In the genomic region with DNA sequence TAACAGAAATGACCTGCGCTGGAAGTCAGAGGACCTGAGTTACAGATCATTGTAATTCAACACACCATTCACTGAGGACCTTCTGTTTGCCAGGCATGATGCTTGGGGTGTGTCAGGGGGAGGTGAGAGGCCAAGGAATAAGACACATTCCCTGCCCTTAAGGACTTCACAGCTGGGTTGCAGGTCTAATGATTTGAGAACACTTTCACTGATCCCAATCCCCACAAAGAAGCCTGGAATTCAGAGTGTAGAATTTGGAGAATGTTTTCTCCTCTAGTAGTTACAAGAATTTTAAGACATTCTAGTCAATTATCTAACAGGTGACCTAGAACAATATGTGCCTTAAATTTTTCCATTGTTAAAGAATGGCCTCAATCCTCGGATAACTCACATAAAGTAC, we compare ENCODE assay signal across 24 cellular contexts.
"Had no signal": no experiment of that assay in that cellular context is flagged by ENCODE, and none has a peak within 500 bp of the region (broad histone marks: within the 10 kb centered on the region; RNA-seq: fewer than 3 reads in every experiment).

No MANE protein-coding gene starts in this region.

- H3K36me3 ChIP-seq: esophagus muscularis mucosa, gastroesophageal sphincter, prostate gland, right lobe of liver, suprapubic skin, upper lobe of left lung, vagina had no signal

- H3K4me3 ChIP-seq: dorsolateral prefrontal cortex, esophagus muscularis mucosa, gastroesophageal sphincter, prostate gland, right lobe of liver, suprapubic skin, tibial artery, upper lobe of left lung, vagina had no signal

- H3K4me1 Mint-ChIP-seq: natural killer cell; stimulated activated effector memory CD8-positive, alpha-beta T cell treated with anti-CD3 and anti-CD28 coated beads, Interleukin-12 subunit alpha, Interleukin-12 subunit beta, amount 100 ng/mL, for 72 hours had no signal

- DNase-seq: cortex of kidney; dorsolateral prefrontal cortex; effector CD8-positive, alpha-beta T cell; glutamatergic neuron; mammary epithelial cell; natural killer cell; occipital lobe; retina; right lobe of liver; stimulated activated CD4-positive, alpha-beta T cell treated with anti-CD3 and anti-CD28 coated beads, Interleukin-4, amount 100 ng/mL, for 1 hour; stimulated activated CD8-positive, alpha-beta memory T cell treated with anti-CD3 and anti-CD28 coated beads, Interleukin-4, amount 100 ng/mL, for 48 hours; stimulated activated naive CD8-positive, alpha-beta T cell treated with anti-CD3 and anti-CD28 coated beads, Interleukin-15, Interleukin-2, amounts not matched to agents 100 U/mL and 50 U/mL, for 24 hours; tibial artery; upper lobe of left lung had no signal

- H3K4me1 ChIP-seq: prostate gland had no signal

- H3K27ac Mint-ChIP-seq: mesothelial cell of epicardium; natural killer cell; stimulated activated effector memory CD8-positive, alpha-beta T cell treated with anti-CD3 and anti-CD28 coated beads, Interleukin-12 subunit alpha, Interleukin-12 subunit beta, amount 100 ng/mL, for 72 hours had no signal

- ATAC-seq: gastroesophageal sphincter; left lobe of liver; natural killer cell; right lobe of liver; stimulated activated effector memory CD8-positive, alpha-beta T cell treated with anti-CD3 and anti-CD28 coated beads, Interleukin-12 subunit alpha, Interleukin-12 subunit beta, amount 100 ng/mL, for 72 hours; stimulated activated naive CD8-positive, alpha-beta T cell treated with anti-CD3 and anti-CD28 coated beads, Interleukin-15, Interleukin-2, amounts not matched to agents 100 U/mL and 50 U/mL, for 24 hours had no signal

- H3K36me3 Mint-ChIP-seq: natural killer cell; stimulated activated effector memory CD8-positive, alpha-beta T cell treated with anti-CD3 and anti-CD28 coated beads, Interleukin-12 subunit alpha, Interleukin-12 subunit beta, amount 100 ng/mL, for 72 hours had no signal

- H3K27ac ChIP-seq: dorsolateral prefrontal cortex, esophagus muscularis mucosa, gastroesophageal sphincter, parathyroid adenoma, prostate gland, right lobe of liver, suprapubic skin, tibial artery, upper lobe of left lung had no signal

- H3K9me3 ChIP-seq: esophagus muscularis mucosa, gastroesophageal sphincter, prostate gland, right lobe of liver, suprapubic skin, tibial artery, upper lobe of left lung, vagina had no signal

- H3K4me3 Mint-ChIP-seq: mesothelial cell of epicardium; natural killer cell; neural crest cell; stimulated activated effector memory CD8-positive, alpha-beta T cell treated with anti-CD3 and anti-CD28 coated beads, Interleukin-12 subunit alpha, Interleukin-12 subunit beta, amount 100 ng/mL, for 72 hours had no signal

- H2AFZ ChIP-seq: parathyroid adenoma had no signal

- H3K9ac ChIP-seq: parathyroid adenoma had no signal

- H3K27me3 ChIP-seq: dorsolateral prefrontal cortex, esophagus muscularis mucosa, gastroesophageal sphincter, right lobe of liver, suprapubic skin, tibial artery, upper lobe of left lung, vagina had no signal

- H3K9me3 Mint-ChIP-seq: natural killer cell; stimulated activated effector memory CD8-positive, alpha-beta T cell treated with anti-CD3 and anti-CD28 coated beads, Interleukin-12 subunit alpha, Interleukin-12 subunit beta, amount 100 ng/mL, for 72 hours had no signal
